8 cellular contexts compared by ENCODE assay signal in genomic region chr1:231162300-231162969, GRCh38. TPM values are rescaled to one million over a fixed set of nuclear protein-coding genes. Genes with fewer than 3 reads are reported as not detected.
A peak's percentile ranks its signal among the peaks of the same experiment; 100 is the strongest.
DNase-seq lines count a peak whose midpoint lies in the region; ATAC-seq and TF ChIP-seq lines count a peak whose summit lies in the region.

No MANE protein-coding gene starts in this region.

- H3K4me1 Mint-ChIP-seq in activated T-cell treated with anti-CD3 and anti-CD28 coated beads, Interleukin-2, amount 50 U/mL, for 24 hours (ENCODE audit: low read depth): peaks cover 14% of the 10 kb centered on the region
- H3K4me1 Mint-ChIP-seq in progenitor cell of endocrine pancreas (ENCODE audit: low read depth): peaks cover 5% of the 10 kb centered on the region

- intact Hi-C loops in Right ventricle myocardium superior (cut with DNase I): no loop called here

- H3K4me3 Mint-ChIP-seq in activated T-cell treated with anti-CD3 and anti-CD28 coated beads, Interleukin-2, amount 50 U/mL, for 24 hours: peak overlapping the region; percentile 35
- H3K4me3 Mint-ChIP-seq in progenitor cell of endocrine pancreas (ENCODE audit: low read depth): peak overlapping the region; percentile 47

- TF ChIP-seq CTCF in progenitor cell of endocrine pancreas (IDR thresholded peaks at IDR 0.05; ENCODE audit: unreplicated experiment): peak; percentile 30

- no peaks in the 10 kb centered on the region for H3K9me3 Mint-ChIP-seq in activated T-cell treated with anti-CD3 and anti-CD28 coated beads, Interleukin-2, amount 50 U/mL, for 24 hours
- H3K9me3 Mint-ChIP-seq in progenitor cell of endocrine pancreas (ENCODE audit: low read depth): no peaks in the 10 kb centered on the region

- ATAC-seq in Right ventricle myocardium superior (ENCODE audit: poor library complexity): peak; percentile 94

- H3K27me3 Mint-ChIP-seq in activated T-cell treated with anti-CD3 and anti-CD28 coated beads, Interleukin-2, amount 50 U/mL, for 24 hours: peaks cover 75% of the 10 kb centered on the region
- H3K27me3 Mint-ChIP-seq in progenitor cell of endocrine pancreas: peaks cover 72% of the 10 kb centered on the region

- no peaks in the 10 kb centered on the region for H3K36me3 Mint-ChIP-seq in activated T-cell treated with anti-CD3 and anti-CD28 coated beads, Interleukin-2, amount 50 U/mL, for 24 hours (ENCODE audit: low read depth)
- H3K36me3 Mint-ChIP-seq in progenitor cell of endocrine pancreas (ENCODE audit: insufficient read depth): no peaks in the 10 kb centered on the region

- no peak overlapping the region for H3K27ac Mint-ChIP-seq in activated T-cell treated with anti-CD3 and anti-CD28 coated beads, Interleukin-2, amount 50 U/mL, for 24 hours
- H3K27ac Mint-ChIP-seq in progenitor cell of endocrine pancreas: no peak overlapping the region

- TF ChIP-seq EP300 in Ishikawa (IDR thresholded peaks at IDR 0.05; ENCODE audit: borderline replicate concordance): no peak

- TF ChIP-seq RAD21 in Ishikawa (IDR thresholded peaks at IDR 0.05; ENCODE audit: low read depth): no peak

- DNase-seq in DMS53 treated with DMSO at 0.1 percent for 48 hours (lab: John Stamatoyannopoulos, UW; ENCODE audit: unreplicated experiment) (peak; percentile 34), Right ventricle myocardium superior (peak; percentile 48), progenitor cell of endocrine pancreas (ENCODE audit: low spot score, unreplicated experiment) (peak; percentile 79), GM19238 (ENCODE audit: insufficient read length, low spot score) (no peak), globus pallidus (ENCODE audit: low spot score) (no peak), NCI-H128 (lab: John Stamatoyannopoulos, UW; ENCODE audit: unreplicated experiment) (no peak)
- DNase-seq in activated T-cell treated with anti-CD3 and anti-CD28 coated beads, Interleukin-2, amount 50 U/mL, for 24 hours: peak; percentile 54

TF ChIP-seq in Ishikawa, 13 proteins besides CTCF, POLR2A, EP300 and RAD21:
- TF ChIP-seq ZBTB7A (IDR thresholded peaks at IDR 0.05; ENCODE audit: low read depth) (peak; percentile 93), CREB1 (IDR thresholded peaks at IDR 0.05; ENCODE audit: low read depth) (no peak), REST (IDR thresholded peaks at IDR 0.05; ENCODE audit: low read depth) (peak; percentile 94), CEBPB (IDR thresholded peaks at IDR 0.05) (no peak), TCF12 (IDR thresholded peaks at IDR 0.05; ENCODE audit: low read depth) (no peak), TEAD4 (IDR thresholded peaks at IDR 0.05) (no peak), TAF1 (IDR thresholded peaks at IDR 0.05; ENCODE audit: low read depth) (no peak), EGR1 (IDR thresholded peaks at IDR 0.05) (no peak), USF1 (IDR thresholded peaks at IDR 0.05) (no peak), FOXM1 (IDR thresholded peaks at IDR 0.05; ENCODE audit: borderline replicate concordance, low read depth) (no peak), NFIC (IDR thresholded peaks at IDR 0.05) (no peak), YY1 (IDR thresholded peaks at IDR 0.05; ENCODE audit: low read depth) (no peak)
- TF ChIP-seq, protein P1, sequence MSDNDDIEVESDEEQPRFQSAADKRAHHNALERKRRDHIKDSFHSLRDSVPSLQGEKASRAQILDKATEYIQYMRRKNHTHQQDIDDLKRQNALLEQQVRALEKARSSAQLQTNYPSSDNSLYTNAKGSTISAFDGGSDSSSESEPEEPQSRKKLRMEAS (IDR thresholded peaks at IDR 0.05): peak; percentile 69

RNA-seq across cellular contexts. Expression of gene TRIM67, which starts 0.6 kb away (rescaled TPM):
- total RNA-seq in Right ventricle myocardium superior (0.05 TPM), progenitor cell of endocrine pancreas (0.05 and 0.09 TPM in 2 replicates)

Comparison
In these comparisons a context has a peak if more than half of its experiments do, and no peak if none do; other contexts are left out.
1. DNase-seq: peak in DMS53 treated with DMSO at 0.1 percent for 48 hours (single experiment), activated T-cell treated with anti-CD3 and anti-CD28 coated beads, Interleukin-2, amount 50 U/mL, for 24 hours (single experiment), Right ventricle myocardium superior (single experiment) and progenitor cell of endocrine pancreas (single experiment); none in GM19238 (single experiment), globus pallidus (single experiment) and NCI-H128 (single experiment).